ENCODE assay signal across 17 cellular contexts in the genomic region with DNA sequence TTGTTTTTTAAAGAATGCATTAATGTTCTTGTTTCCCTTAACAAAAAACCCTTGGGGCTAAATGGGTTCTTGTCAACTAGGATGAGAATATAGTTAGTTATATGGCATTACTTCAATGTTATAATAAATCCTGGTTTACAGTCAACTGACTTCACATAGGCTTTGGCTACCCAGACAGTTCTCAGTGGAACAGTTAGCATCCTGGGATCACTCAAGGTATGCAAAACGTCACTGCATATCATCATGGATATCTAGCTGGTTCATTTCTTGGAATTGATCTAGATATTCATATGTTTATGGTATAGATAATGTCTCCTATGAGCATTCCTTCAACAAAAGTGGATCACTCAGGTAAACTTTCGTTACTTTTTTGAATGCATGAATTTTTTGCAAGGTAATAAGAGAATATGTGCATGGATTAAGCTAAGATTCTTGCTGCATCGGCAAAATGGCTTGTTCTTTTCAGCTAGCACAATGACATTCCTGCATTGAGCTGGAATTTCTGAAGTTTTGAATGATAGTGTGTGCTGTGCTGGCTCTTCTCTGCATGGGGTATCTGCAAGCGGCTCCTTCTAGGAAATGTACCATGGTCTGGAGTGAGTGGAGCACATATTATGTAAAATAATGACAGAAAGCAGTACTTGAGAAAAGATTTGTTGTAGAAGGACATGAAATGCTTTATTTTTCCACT.
"Had no signal": no experiment of that assay in that cellular context is flagged by ENCODE, and none has a peak within 500 bp of the region (broad histone marks: within the 10 kb centered on the region; RNA-seq: fewer than 3 reads in every experiment).

No MANE protein-coding gene starts in this region.

- H3K36me3 Mint-ChIP-seq: memory B cell; naive thymus-derived CD4-positive, alpha-beta T cell had no signal

- H3K9me3 ChIP-seq: colonic mucosa, spleen, thyroid gland had no signal

- H3K27me3 ChIP-seq: brain microvascular endothelial cell, colonic mucosa, spleen, thyroid gland had no signal

- H3K9me3 Mint-ChIP-seq: activated naive CD4-positive, alpha-beta T cell treated with anti-CD3 and anti-CD28 coated beads for 36 hours; activated T-cell treated with anti-CD3 and anti-CD28 coated beads, Interleukin-2, amount 50 U/mL, for 4 hours; memory B cell; naive thymus-derived CD4-positive, alpha-beta T cell had no signal

- H3K4me1 ChIP-seq: colonic mucosa, spleen, thyroid gland had no signal

- H3K27me3 Mint-ChIP-seq: memory B cell had no signal

- H3K4me3 Mint-ChIP-seq: activated naive CD4-positive, alpha-beta T cell treated with anti-CD3 and anti-CD28 coated beads for 36 hours; activated T-cell treated with anti-CD3 and anti-CD28 coated beads, Interleukin-2, amount 50 U/mL, for 4 hours; memory B cell; naive thymus-derived CD4-positive, alpha-beta T cell had no signal

- H3K27ac ChIP-seq: brain microvascular endothelial cell, colonic mucosa, spleen, thyroid gland had no signal

- H3K4me1 Mint-ChIP-seq: memory B cell; naive thymus-derived CD4-positive, alpha-beta T cell had no signal

- DNase-seq: activated CD4-positive, alpha-beta T cell treated with anti-CD3 and anti-CD28 coated beads, Interleukin-2, amount 50 U/mL, for 1 hour; activated CD4-positive, CD25-positive, alpha-beta regulatory T cell treated with anti-CD3 and anti-CD28 coated beads, Interleukin-2, amount 50 U/mL, for 72 hours; activated CD8-positive, alpha-beta memory T cell treated with anti-CD3 and anti-CD28 coated beads, Interleukin-2, amount 50 U/mL, for 4 hours; activated naive CD4-positive, alpha-beta T cell treated with anti-CD3 and anti-CD28 coated beads for 36 hours; activated T-cell treated with anti-CD3 and anti-CD28 coated beads, Interleukin-2, amount 50 U/mL, for 4 hours; brain microvascular endothelial cell; central memory CD4-positive, alpha-beta T cell; colonic mucosa; head of caudate nucleus; naive thymus-derived CD4-positive, alpha-beta T cell; nucleus accumbens; spleen; stimulated activated naive CD4-positive, alpha-beta T cell; thyroid gland had no signal

- H3K36me3 ChIP-seq: brain microvascular endothelial cell, colonic mucosa, spleen, thyroid gland had no signal

- H3K27ac Mint-ChIP-seq: activated naive CD4-positive, alpha-beta T cell treated with anti-CD3 and anti-CD28 coated beads for 36 hours; memory B cell; naive thymus-derived CD4-positive, alpha-beta T cell had no signal

- H3K4me3 ChIP-seq: colonic mucosa, spleen, thyroid gland had no signal

- ATAC-seq: activated T-cell treated with anti-CD3 and anti-CD28 coated beads, Interleukin-2, amount 50 U/mL, for 4 hours; naive thymus-derived CD4-positive, alpha-beta T cell had no signal

- FAIRE-seq: frontal cortex, urothelium cell line had no signal
